In the genomic region with DNA sequence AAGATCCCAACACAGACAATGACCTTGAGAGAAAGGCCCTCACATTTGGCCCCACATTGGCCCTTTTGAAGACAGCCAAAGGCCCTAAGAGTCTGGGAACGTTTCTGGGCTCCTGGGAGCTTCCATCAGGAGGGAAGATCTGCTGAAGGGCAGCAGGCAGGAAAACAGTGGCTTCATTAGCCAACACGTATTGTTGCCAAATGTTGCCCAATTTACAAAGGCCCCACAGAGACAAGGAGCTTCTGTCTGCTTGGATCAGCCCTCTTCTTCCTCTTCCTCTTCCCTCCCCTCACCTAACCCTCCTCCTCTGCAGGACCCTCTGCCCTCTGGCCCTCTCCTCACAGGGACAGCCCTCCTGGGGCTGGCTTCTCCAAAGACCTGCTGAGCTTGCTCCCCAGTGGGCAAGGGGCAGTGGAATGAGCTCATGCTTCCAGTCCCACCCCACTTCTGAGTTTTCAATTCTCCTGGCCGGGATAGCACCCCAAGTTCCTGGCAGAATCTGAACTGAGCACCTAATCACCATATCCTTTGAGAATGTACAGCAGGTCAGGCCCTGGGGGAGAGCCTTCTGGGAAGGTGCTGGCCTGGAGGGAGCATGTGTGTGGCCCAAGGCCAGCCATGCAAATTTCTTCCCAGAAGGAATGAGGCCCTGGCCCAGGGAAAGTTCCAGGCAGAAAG, we compare ENCODE assay signal across 23 cellular contexts. TPM values are rescaled to one million over a fixed set of nuclear protein-coding genes. Genes with fewer than 3 reads are reported as not detected.
DNase-seq lines count a peak whose midpoint lies in the region; ATAC-seq and TF ChIP-seq lines count a peak whose summit lies in the region.
"Had no signal": no experiment of that assay in that cellular context is flagged by ENCODE, and none has a peak within 500 bp of the region (broad histone marks: within the 10 kb centered on the region; RNA-seq: fewer than 3 reads in every experiment).

No MANE protein-coding gene starts in this region.

- no peaks in the 10 kb centered on the region for H3K4me1 ChIP-seq in testis
- H3K4me1 ChIP-seq: HAP-1 had no signal

- H3K27me3 ChIP-seq in testis = no peaks in the 10 kb centered on the region

- TF ChIP-seq POLR2A in testis (IDR thresholded peaks at IDR 0.05) = no peak

- peak overlapping the region in 1 of 2 donors; percentile 57 for H3K4me3 Mint-ChIP-seq in CD14-positive monocyte
- H3K4me3 Mint-ChIP-seq: CD8-positive, alpha-beta T cell; immature natural killer cell; memory B cell; naive thymus-derived CD8-positive, alpha-beta T cell had no signal

- H3K4me3 ChIP-seq in fibroblast of pulmonary artery (replicated peaks; ENCODE audit: low read depth, low read length) = no peak overlapping the region
- no peak overlapping the region for H3K4me3 ChIP-seq in testis
- H3K4me3 ChIP-seq: HAP-1, heart right ventricle, thoracic aorta had no signal

- ATAC-seq in omental fat pad (ENCODE audit: low FRiP score) (peak; percentile 49), GM21381 (IDR thresholded peaks at IDR 0.05; ENCODE audit: unreplicated experiment) (no peak)
- ATAC-seq: CD8-positive, alpha-beta T cell; naive thymus-derived CD8-positive, alpha-beta T cell had no signal

- H3K36me3 ChIP-seq in testis (ENCODE audit: low read depth, missing control alignments) = no peaks in the 10 kb centered on the region
- H3K36me3 ChIP-seq: HAP-1, heart right ventricle, thoracic aorta had no signal

- TF ChIP-seq CTCF in CD14-positive monocyte (IDR thresholded peaks at IDR 0.05) (no peak), fibroblast of pulmonary artery (IDR thresholded peaks at IDR 0.05; ENCODE audit: low read length, missing control alignments) (no peak), omental fat pad (IDR thresholded peaks at IDR 0.05) (no peak), testis (IDR thresholded peaks at IDR 0.05) (no peak)

- no peaks in the 10 kb centered on the region for H3K36me3 Mint-ChIP-seq in CD14-positive monocyte
- H3K36me3 Mint-ChIP-seq: CD8-positive, alpha-beta T cell; immature natural killer cell had no signal

- DNase-seq in CD14-positive monocyte (ENCODE audit: low spot score) (no peak), NOMO-1 (lab: John Stamatoyannopoulos, UW; ENCODE audit: unreplicated experiment in 2 of 2) (peak; percentile 40 to 44), fibroblast of pulmonary artery (ENCODE audit: low read depth) (peak; percentile 14), omental fat pad (ENCODE audit: low spot score) (no peak), occipital lobe (lab: John Stamatoyannopoulos, UW) (no peak), testis (no peak), DMS53 (lab: John Stamatoyannopoulos, UW) (no peak)
- DNase-seq: activated CD4-positive, alpha-beta T cell treated with anti-CD3 and anti-CD28 coated beads, Interleukin-2, amount 50 U/mL, for 48 hours; activated naive CD4-positive, alpha-beta T cell treated with anti-CD3 and anti-CD28 coated beads, Interleukin-2, amount 50 U/mL, for 16 hours; activated T-cell treated with anti-CD3 and anti-CD28 coated beads, Interleukin-2, amount 50 U/mL, for 48 hours; immature natural killer cell; MM.1S; naive thymus-derived CD8-positive, alpha-beta T cell; NCI-H1930; NCI-H446 had no signal

- peaks cover 18 to 25% (median 19%) of the 10 kb centered on the region in 3 donors for H3K27me3 Mint-ChIP-seq in CD14-positive monocyte (ENCODE audit: low read depth in 3 of 3)

- 50 to 60% methylated on average over 2 to 3 of the region's 3 CpGs for WGBS in testis, 2 donors

- H3K27ac ChIP-seq in testis = no peak overlapping the region
- H3K27ac ChIP-seq: thoracic aorta had no signal

- H3K9me3 ChIP-seq in testis = no peaks in the 10 kb centered on the region
- H3K9me3 ChIP-seq: HAP-1 had no signal

- peaks cover 4 to 10% (median 6%) of the 10 kb centered on the region in 7 donors for H3K9me3 Mint-ChIP-seq in CD14-positive monocyte

- H3K27ac Mint-ChIP-seq in CD14-positive monocyte = peak overlapping the region in 5 of 7 donors; percentile 15 to 57 (median 44)
- H3K27ac Mint-ChIP-seq: CD8-positive, alpha-beta T cell; immature natural killer cell; memory B cell; naive thymus-derived CD8-positive, alpha-beta T cell had no signal

- H3K4me1 Mint-ChIP-seq in CD14-positive monocyte = peaks cover 31% of the 10 kb centered on the region
- H3K4me1 Mint-ChIP-seq: immature natural killer cell, memory B cell had no signal

- intact Hi-C loops in CD14-positive monocyte (cut with micrococcal nuclease) (no loop called here), testis (cut with DNase I; ENCODE audit: low total_unique reads) (no loop called here)

RNA-seq across cellular contexts. Expression of gene LTF, which starts 5.1 kb away (rescaled TPM):
- polyA plus RNA-seq in CD14-positive monocyte (not detected), testis (ENCODE audit: insufficient read depth, low read depth, low replicate concordance) (7.8 TPM)
- total RNA-seq in omental fat pad (1 to 10 TPM; 3.0 to 9.6 (median 6.9) TPM), occipital lobe (3.6 TPM), testis (under 1 TPM; 0.31 to 0.43 TPM)
- total RNA-seq: astrocyte; CD8-positive, alpha-beta T cell; fibroblast of lung; naive thymus-derived CD8-positive, alpha-beta T cell had no signal
- polyA plus RNA-seq: fibroblast of lung; immature natural killer cell; naive thymus-derived CD8-positive, alpha-beta T cell had no signal

RNA-seq across cellular contexts. Expression of gene RTP3, which starts 28.0 kb away (rescaled TPM):
- polyA plus RNA-seq in CD14-positive monocyte (not detected), testis (ENCODE audit: insufficient read depth, low read depth, low replicate concordance) (2.0 TPM)
- total RNA-seq in omental fat pad (not detected), occipital lobe (not detected), testis (1 to 10 TPM in 1 of 2 donors, under 1 TPM in 1; 0.50 to 1.1 TPM)
- total RNA-seq: astrocyte; CD8-positive, alpha-beta T cell; fibroblast of lung; heart right ventricle; naive thymus-derived CD8-positive, alpha-beta T cell; thoracic aorta had no signal
- polyA plus RNA-seq: fibroblast of lung; heart right ventricle; immature natural killer cell; naive thymus-derived CD8-positive, alpha-beta T cell had no signal

Comparison
In these comparisons a context has a peak if more than half of its experiments do, and no peak if none do; other contexts are left out.
1. DNase-seq: peak in NOMO-1 (2 of 2) and fibroblast of pulmonary artery (single experiment); none in CD14-positive monocyte (single experiment), omental fat pad (single experiment), occipital lobe (single experiment), testis (single experiment) and DMS53 (single experiment).